1 cellular context compared by ENCODE assay signal in the genomic region with DNA sequence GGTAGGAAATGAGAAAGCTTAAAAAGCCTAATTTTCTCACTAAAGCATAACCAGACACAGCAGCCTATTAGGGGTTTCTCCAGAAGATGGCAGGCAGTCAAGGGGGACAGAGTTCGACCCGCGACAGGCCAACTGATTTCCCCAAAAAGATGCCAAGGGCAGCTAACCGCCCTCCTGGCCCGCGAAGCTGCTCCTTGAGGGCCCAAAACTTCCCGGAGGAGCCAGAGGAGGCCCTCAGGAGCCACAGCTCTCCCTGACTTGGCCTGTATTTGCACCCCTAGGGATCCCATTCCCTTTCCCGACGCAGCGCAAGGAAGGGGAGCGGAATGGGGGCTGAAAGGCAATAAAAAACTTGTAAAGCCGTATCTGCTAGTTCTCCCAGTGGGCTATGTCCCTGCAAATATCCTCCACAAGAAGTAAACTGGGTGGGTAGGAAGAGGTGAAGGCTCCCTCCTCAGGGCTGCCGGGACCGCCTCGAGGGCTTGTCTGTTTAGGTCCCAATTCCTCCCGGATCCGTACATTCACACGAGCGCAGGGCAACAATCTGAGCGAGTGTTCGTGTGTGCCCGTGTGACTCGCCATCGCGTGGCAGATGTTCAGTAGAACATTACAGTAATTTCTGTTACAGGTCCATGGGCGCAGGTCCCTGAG.
TF ChIP-seq lines count a peak whose summit lies in the region.

No MANE protein-coding gene starts in this region.

TF ChIP-seq in GM12878, 131 proteins besides CTCF, POLR2A, EP300 and RAD21 (continued from another document):
- TF ChIP-seq MEF2B (IDR thresholded peaks at IDR 0.05; ENCODE audit: partially characterized antibody, poor library complexity, severe bottlenecking), result peak; percentile 32
- peak; percentile 50 to 62 for TF ChIP-seq IKZF2 (IDR thresholded peaks at IDR 0.05)
- 0 out of 2 replicates have a peak, but pooled peaks have one; percentile 42 for TF ChIP-seq CHD1 (IDR thresholded peaks at IDR 0.05; ENCODE audit: low read depth, low read length)
- no peak for TF ChIP-seq EZH2 (IDR thresholded peaks at IDR 0.05; ENCODE audit: borderline replicate concordance, control insufficient read depth, low read depth, low read length)
- no peak for TF ChIP-seq NFIC (IDR thresholded peaks at IDR 0.05; ENCODE audit: low read depth, low read length)
- TF ChIP-seq SMAD1 (IDR thresholded peaks at IDR 0.05; ENCODE audit: low read depth, partially characterized antibody), result peak; percentile 32
- no peak for TF ChIP-seq CEBPB (IDR thresholded peaks at IDR 0.05; ENCODE audit: borderline replicate concordance in 1 of 2, low read depth in 2 of 2, low read length in 2 of 2)
- 0 out of 2 replicates have a peak, but pooled peaks have one; percentile 22 for TF ChIP-seq ZNF207 (IDR thresholded peaks at IDR 0.05; ENCODE audit: borderline replicate concordance)
- TF ChIP-seq TCF7 (IDR thresholded peaks at IDR 0.05; ENCODE audit: borderline replicate concordance), result no peak
- TF ChIP-seq ZZZ3 (IDR thresholded peaks at IDR 0.05; ENCODE audit: control insufficient read depth, insufficient read length, low read depth), result no peak
